Comparison of ENCODE assay signal across 8 cellular contexts in genomic region chr13:50081899-50082425, GRCh38.
DNase-seq lines count a peak whose midpoint lies in the region; ATAC-seq and TF ChIP-seq lines count a peak whose summit lies in the region.

No MANE protein-coding gene starts in this region.

- intact Hi-C loops in mammary epithelial cell (cut with micrococcal nuclease), result loop anchor here (1.0 to 10.0 kb wide), 10 partner anchors 9 to 827 kb away; partner anchors contain the start of genes RNASEH2B, SPRYD7 and TRIM13

- DNase-seq in AG04449 (ENCODE audit: low read depth, low spot score), result peak; percentile 91
- DNase-seq in NCI-H2196 (lab: John Stamatoyannopoulos, UW; ENCODE audit: unreplicated experiment), result peak; percentile 91
- DNase-seq in mammary epithelial cell, result peak; percentile 99

- peak; percentile 70 for ATAC-seq in GM18873 (IDR thresholded peaks at IDR 0.05; ENCODE audit: low FRiP score, unreplicated experiment)
- ATAC-seq in HG03135 (IDR thresholded peaks at IDR 0.05; ENCODE audit: unreplicated experiment), result peak; percentile 59

- H3K36me3 ChIP-seq in mammary epithelial cell (ENCODE audit: insufficient read depth, low read length) (no peaks in the 10 kb centered on the region), skeletal muscle satellite cell (ENCODE audit: insufficient read depth, low read length) (no peaks in the 10 kb centered on the region)

- no TSS peak for BruUV-seq in mammary epithelial cell (replicated peaks; lab: Mats Ljungman, UMichigan)

- peak overlapping the region; percentile 86 for H3K4me2 ChIP-seq in mammary epithelial cell (ENCODE audit: insufficient read depth, low read depth, low read length)
- H3K4me2 ChIP-seq in skeletal muscle satellite cell (ENCODE audit: low read length), result peak overlapping the region; percentile 96

- no peaks in the 10 kb centered on the region for H3K4me1 ChIP-seq in mammary epithelial cell (ENCODE audit: insufficient read depth, low read length)
- H3K4me1 ChIP-seq in skeletal muscle satellite cell (ENCODE audit: control insufficient read depth, insufficient read depth, low read length), result peaks cover 25% of the 10 kb centered on the region

- peak overlapping the region; percentile 91 for H2AFZ ChIP-seq in mammary epithelial cell (ENCODE audit: low read depth, low read length)

- TF ChIP-seq CTCF in AG04449 (IDR thresholded peaks at IDR 0.05; ENCODE audit: insufficient read depth, low read length, missing control alignments), result no peak
- TF ChIP-seq CTCF in VCaP (conservative IDR thresholded peaks at IDR 0.05), result 0 out of 2 replicates have a peak, but pooled peaks have one; percentile 12
- no peak for TF ChIP-seq CTCF in mammary epithelial cell (conservative IDR thresholded peaks at IDR 0.05 in 1 of 2, IDR thresholded peaks at IDR 0.05 in 1 of 2; ENCODE audit: extremely low read depth in 1 of 2, insufficient read depth in 1 of 2, low read depth in 1 of 2, low read length in 2 of 2)

- dilution Hi-C loops in mammary epithelial cell (cut with HindIII; ENCODE audit: low sequenced_read_pairs), result no loop called here

- in situ Hi-C loops in mammary epithelial cell (cut with MboI; ENCODE audit: low sequenced_read_pairs in 2 of 2), result loop anchor here in 1 of 2 donors (25.0 kb wide), 1 partner anchor 455 kb away; no protein-coding TSS in a partner anchor

- CTCF ChIA-PET in AG04449 (lab: Yijun Ruan, JAX) (interaction anchor here (1.0 to 5.1 kb wide), 10 partner anchors 12 to 830 kb away, joined by 3 to 27 read pairs (median 4); partner anchors contain the start of gene TRIM13), mammary epithelial cell (lab: Charles Lee; ENCODE audit: low non-redundant PET) (interaction anchor here (0.6 kb wide), 1 partner anchor 1095 kb away, joined by 5 read pairs; no protein-coding TSS in a partner anchor)

- peak overlapping the region; percentile 96 for H3K9ac ChIP-seq in mammary epithelial cell (ENCODE audit: insufficient read depth, low read length)
- peak overlapping the region; percentile 93 for H3K9ac ChIP-seq in skeletal muscle satellite cell (ENCODE audit: low read depth, low read length)

- POLR2A ChIA-PET in AG04449 (lab: Yijun Ruan, JAX), result interaction anchor here (0.6 to 2.2 kb wide), 5 partner anchors 43 to 510 kb away, joined by 3 to 15 read pairs (median 4); partner anchors contain the start of genes SPRYD7 and TRIM13

- no peaks in the 10 kb centered on the region for H4K20me1 ChIP-seq in mammary epithelial cell (ENCODE audit: insufficient read depth, low read length)

- H3K4me3 ChIP-seq in AG04449 (ENCODE audit: low read depth, low read length), result peak overlapping the region; percentile 93
- H3K4me3 ChIP-seq in mammary epithelial cell (replicated peaks in 1 of 3; ENCODE audit: insufficient read depth in 1 of 3, low read depth in 2 of 3, low read length in 3 of 3), result peak overlapping the region; percentile 76 to 99 (median 92)
- peak overlapping the region; percentile 67 for H3K4me3 ChIP-seq in iPS-18c (ENCODE audit: insufficient read depth, low read depth, low read length)
- H3K4me3 ChIP-seq in skeletal muscle satellite cell (ENCODE audit: low read length), result peak overlapping the region; percentile 93

- WGBS in mammary epithelial cell (ENCODE audit: low coverage, missing lambda C conversion rate), result 0% methylated on average over 1 of the region's 35 CpGs

- H3K79me2 ChIP-seq in mammary epithelial cell (ENCODE audit: insufficient read depth, low read length), result peaks cover 92% of the 10 kb centered on the region

- H3K27me3 ChIP-seq in mammary epithelial cell (ENCODE audit: insufficient read depth, low read length), result no peaks in the 10 kb centered on the region
- H3K27me3 ChIP-seq in skeletal muscle satellite cell (ENCODE audit: control insufficient read depth, insufficient read depth, low read length), result no peaks in the 10 kb centered on the region

- H3K27ac ChIP-seq in VCaP (peak overlapping the region; percentile 96), mammary epithelial cell (ENCODE audit: insufficient read depth, low read depth, low read length) (peak overlapping the region; percentile 90)

- H3K9me3 ChIP-seq in mammary epithelial cell (replicated peaks; ENCODE audit: insufficient read depth, low read length) (no peaks in the 10 kb centered on the region), iPS-18c (ENCODE audit: control insufficient read depth, insufficient read depth, low read length) (no peaks in the 10 kb centered on the region), skeletal muscle satellite cell (replicated peaks; ENCODE audit: low read length) (no peaks in the 10 kb centered on the region)

Comparison
In these comparisons a context has a peak if more than half of its experiments do, and no peak if none do; other contexts are left out.
1. Peak in every context shown above with its lines: DNase-seq, ATAC-seq, H3K4me3 ChIP-seq and H3K27ac ChIP-seq.